ENCODE assay signal across 14 cellular contexts in genomic region chr18:61738042-61738441, GRCh38.
DNase-seq lines count a peak whose midpoint lies in the region; ATAC-seq, FAIRE-seq and TF ChIP-seq lines count a peak whose summit lies in the region.
"Had no signal": no experiment of that assay in that cellular context is flagged by ENCODE, and none has a peak within 500 bp of the region (broad histone marks: within the 10 kb centered on the region; RNA-seq: fewer than 3 reads in every experiment).

No MANE protein-coding gene starts in this region.

- no peaks in the 10 kb centered on the region for H3K4me1 Mint-ChIP-seq in CD8-positive, alpha-beta memory T cell
- H3K4me1 Mint-ChIP-seq: stimulated activated effector memory CD8-positive, alpha-beta T cell treated with anti-CD3 and anti-CD28 coated beads, Interleukin-12 subunit alpha, Interleukin-12 subunit beta, amount 100 ng/mL, for 72 hours had no signal

- DNase-seq in DMS 273 (lab: John Stamatoyannopoulos, UW; ENCODE audit: unreplicated experiment): peak; percentile 88
- peak in 1 of 10 donors; percentile 27 for DNase-seq in dorsolateral prefrontal cortex
- DNase-seq in kidney: no peak
- no peak for DNase-seq in smooth muscle cell (lab: John Stamatoyannopoulos, UW; ENCODE audit: unreplicated experiment)
- no peak for DNase-seq in stimulated activated CD4-positive, alpha-beta T cell treated with anti-CD3 and anti-CD28 coated beads, Interleukin-1b, Interleukin-23, amount 100 ng/mL, for 48 hours
- DNase-seq in CD8-positive, alpha-beta memory T cell: no peak
- DNase-seq: activated CD4-positive, alpha-beta memory T cell treated with anti-CD3 and anti-CD28 coated beads for 36 hours; DMS153; SIG-M5; stimulated activated CD4-positive, alpha-beta T cell treated with anti-CD3 and anti-CD28 coated beads, Interleukin-4, amount 100 ng/mL, for 24 hours had no signal

- 38% methylated on average over 1 of the region's 1 CpG for WGBS in smooth muscle cell (ENCODE audit: low lambda C conversion rate)

- no peak overlapping the region for H2AFZ ChIP-seq in smooth muscle cell (ENCODE audit: low read depth)

- CTCF ChIA-PET in CD8-positive, alpha-beta memory T cell (lab: Charles Lee): no interaction called here

- H3K9me3 Mint-ChIP-seq in CD8-positive, alpha-beta memory T cell: no peaks in the 10 kb centered on the region
- H3K9me3 Mint-ChIP-seq: activated CD4-positive, alpha-beta memory T cell treated with anti-CD3 and anti-CD28 coated beads for 36 hours; stimulated activated effector memory CD8-positive, alpha-beta T cell treated with anti-CD3 and anti-CD28 coated beads, Interleukin-12 subunit alpha, Interleukin-12 subunit beta, amount 100 ng/mL, for 72 hours had no signal

- H3K9me3 ChIP-seq in kidney (ENCODE audit: control insufficient read depth in 1 of 2, low read length in 2 of 2): no peaks in the 10 kb centered on the region
- H3K9me3 ChIP-seq in smooth muscle cell (replicated peaks; ENCODE audit: low read depth): no peaks in the 10 kb centered on the region
- no peaks in the 10 kb centered on the region for H3K9me3 ChIP-seq in CD8-positive, alpha-beta memory T cell (ENCODE audit: low read length)

- FAIRE-seq in kidney (lab: Jason Lieb, UNC): no peak
- FAIRE-seq: islet of Langerhans had no signal

- H3K4me3 ChIP-seq in dorsolateral prefrontal cortex (no peak overlapping the region), kidney (ENCODE audit: low read length in 2 of 2) (no peak overlapping the region), smooth muscle cell (no peak overlapping the region)
- no peak overlapping the region for H3K4me3 ChIP-seq in CD8-positive, alpha-beta memory T cell (ENCODE audit: low read length)

- no peaks in the 10 kb centered on the region for H3K36me3 Mint-ChIP-seq in CD8-positive, alpha-beta memory T cell
- H3K36me3 Mint-ChIP-seq: activated CD4-positive, alpha-beta memory T cell treated with anti-CD3 and anti-CD28 coated beads for 36 hours; stimulated activated effector memory CD8-positive, alpha-beta T cell treated with anti-CD3 and anti-CD28 coated beads, Interleukin-12 subunit alpha, Interleukin-12 subunit beta, amount 100 ng/mL, for 72 hours had no signal

- peak overlapping the region; percentile 43 for H3K4me2 ChIP-seq in smooth muscle cell

- H3K9ac ChIP-seq in kidney (ENCODE audit: low read length in 2 of 2) (peak overlapping the region in 1 of 2 donors; percentile 32), smooth muscle cell (ENCODE audit: low read depth) (no peak overlapping the region)

- no peak for TF ChIP-seq CTCF in dorsolateral prefrontal cortex (IDR thresholded peaks at IDR 0.05 in 54 of 56, conservative IDR thresholded peaks at IDR 0.05 in 2 of 56; ENCODE audit: low read depth in 1 of 56, partially characterized antibody in 56 of 56)
- TF ChIP-seq CTCF in kidney (IDR thresholded peaks at IDR 0.05; ENCODE audit: borderline replicate concordance, extremely low read depth, insufficient read depth): no peak
- TF ChIP-seq CTCF in smooth muscle cell (IDR thresholded peaks at IDR 0.05; ENCODE audit: borderline replicate concordance, insufficient read depth, poor library complexity, severe bottlenecking): no peak

- H3K27ac Mint-ChIP-seq in CD8-positive, alpha-beta memory T cell: no peak overlapping the region
- H3K27ac Mint-ChIP-seq: activated CD4-positive, alpha-beta memory T cell treated with anti-CD3 and anti-CD28 coated beads for 36 hours; stimulated activated effector memory CD8-positive, alpha-beta T cell treated with anti-CD3 and anti-CD28 coated beads, Interleukin-12 subunit alpha, Interleukin-12 subunit beta, amount 100 ng/mL, for 72 hours had no signal

- intact Hi-C loops in dorsolateral prefrontal cortex (cut with DNase I) (no loop called here), kidney (cut with DNase I) (no loop called here)

- H3K27me3 Mint-ChIP-seq in CD8-positive, alpha-beta memory T cell: peaks cover 2 to 13% of the 10 kb centered on the region in 2 donors
- H3K27me3 Mint-ChIP-seq: activated CD4-positive, alpha-beta memory T cell treated with anti-CD3 and anti-CD28 coated beads for 36 hours had no signal

- ATAC-seq in GM18498 (IDR thresholded peaks at IDR 0.05; ENCODE audit: unreplicated experiment) (no peak), GM21367 (IDR thresholded peaks at IDR 0.05; ENCODE audit: unreplicated experiment) (no peak)
- ATAC-seq: stimulated activated effector memory CD8-positive, alpha-beta T cell treated with anti-CD3 and anti-CD28 coated beads, Interleukin-12 subunit alpha, Interleukin-12 subunit beta, amount 100 ng/mL, for 72 hours had no signal

- peaks cover 29 to 76% of the 10 kb centered on the region in 2 donors for H3K4me1 ChIP-seq in kidney (ENCODE audit: control insufficient read depth in 1 of 2, insufficient read depth in 1 of 2, low read depth in 1 of 2, low read length in 2 of 2)
- peaks cover 3% of the 10 kb centered on the region for H3K4me1 ChIP-seq in smooth muscle cell (ENCODE audit: low read depth)
- no peaks in the 10 kb centered on the region for H3K4me1 ChIP-seq in CD8-positive, alpha-beta memory T cell (ENCODE audit: insufficient read depth, low read length)

- H3K27me3 ChIP-seq in dorsolateral prefrontal cortex: peaks cover 0 to 3% (median 0%) of the 10 kb centered on the region in 45 donors
- H3K27me3 ChIP-seq in smooth muscle cell (ENCODE audit: low read depth): no peaks in the 10 kb centered on the region
- H3K27me3 ChIP-seq in CD8-positive, alpha-beta memory T cell (ENCODE audit: insufficient read depth, low read length, poor library complexity, severe bottlenecking): no peaks in the 10 kb centered on the region

- H3K36me3 ChIP-seq in kidney (ENCODE audit: control insufficient read depth in 1 of 2, insufficient read depth in 2 of 2, low read length in 2 of 2) (no peaks in the 10 kb centered on the region), smooth muscle cell (ENCODE audit: low read depth) (no peaks in the 10 kb centered on the region)
- H3K36me3 ChIP-seq in CD8-positive, alpha-beta memory T cell (ENCODE audit: insufficient read depth, low read length): no peaks in the 10 kb centered on the region

- H3K79me2 ChIP-seq in smooth muscle cell (ENCODE audit: low read depth): no peaks in the 10 kb centered on the region

- H3F3A ChIP-seq in smooth muscle cell (ENCODE audit: low read depth): no peaks in the 10 kb centered on the region

- H3K4me3 Mint-ChIP-seq in CD8-positive, alpha-beta memory T cell: no peak overlapping the region
- H3K4me3 Mint-ChIP-seq: activated CD4-positive, alpha-beta memory T cell treated with anti-CD3 and anti-CD28 coated beads for 36 hours; stimulated activated effector memory CD8-positive, alpha-beta T cell treated with anti-CD3 and anti-CD28 coated beads, Interleukin-12 subunit alpha, Interleukin-12 subunit beta, amount 100 ng/mL, for 72 hours had no signal

- POLR2A ChIA-PET in CD8-positive, alpha-beta memory T cell (lab: Charles Lee): no interaction called here

- H4K20me1 ChIP-seq in smooth muscle cell (ENCODE audit: low read depth): no peaks in the 10 kb centered on the region

- H3K27ac ChIP-seq in dorsolateral prefrontal cortex: peak overlapping the region in 31 of 59 donors; percentile 2 to 81 (median 53)
- H3K27ac ChIP-seq in kidney (ENCODE audit: low read depth in 2 of 2, low read length in 2 of 2): peak overlapping the region; percentile 88 to 91
- H3K27ac ChIP-seq in smooth muscle cell (ENCODE audit: low read depth): peak overlapping the region; percentile 56
- no peak overlapping the region for H3K27ac ChIP-seq in CD8-positive, alpha-beta memory T cell (ENCODE audit: low read depth, low read length)
